In the genomic region with DNA sequence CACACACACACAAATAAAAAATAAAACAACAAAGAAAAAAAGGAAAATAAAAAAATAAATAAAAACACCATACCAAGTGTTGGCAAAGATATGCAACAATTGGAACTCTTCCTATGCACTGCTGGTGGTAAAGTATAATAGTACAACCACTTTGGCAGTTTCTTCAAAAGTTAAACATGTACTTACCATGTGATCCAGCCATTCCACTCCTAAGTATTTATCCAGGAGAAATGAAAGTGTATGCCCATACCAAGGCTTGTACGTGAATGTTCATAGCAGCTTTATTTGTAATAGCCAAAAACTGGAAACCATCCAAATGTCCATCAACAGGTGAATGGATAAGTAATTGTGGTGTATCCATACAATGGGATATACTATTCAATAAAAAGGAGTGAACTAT, we compare ENCODE assay signal across 15 cellular contexts. TPM values are rescaled to one million over a fixed set of nuclear protein-coding genes. Genes with fewer than 3 reads are reported as not detected.
DNase-seq lines count a peak whose midpoint lies in the region; ATAC-seq and TF ChIP-seq lines count a peak whose summit lies in the region.
"Had no signal": no experiment of that assay in that cellular context is flagged by ENCODE, and none has a peak within 500 bp of the region (broad histone marks: within the 10 kb centered on the region; RNA-seq: fewer than 3 reads in every experiment).

No MANE protein-coding gene starts in this region.

- H3K27ac ChIP-seq in upper lobe of right lung = no peak overlapping the region
- H3K27ac ChIP-seq: C4-2B, HL-60 had no signal

- H3K27me3 ChIP-seq in upper lobe of right lung = no peaks in the 10 kb centered on the region
- H3K27me3 ChIP-seq: BE2C had no signal

- H3K4me1 ChIP-seq in upper lobe of right lung = no peaks in the 10 kb centered on the region
- H3K4me1 ChIP-seq: BE2C had no signal

- H3K9me3 Mint-ChIP-seq in activated naive CD4-positive, alpha-beta T cell treated with anti-CD3 and anti-CD28 coated beads for 36 hours = no peaks in the 10 kb centered on the region

- no peaks in the 10 kb centered on the region for H3K4me1 Mint-ChIP-seq in activated naive CD4-positive, alpha-beta T cell treated with anti-CD3 and anti-CD28 coated beads for 36 hours (ENCODE audit: low read depth)
- H3K4me1 Mint-ChIP-seq: CD4-positive, alpha-beta memory T cell had no signal

- no peak for TF ChIP-seq CTCF in upper lobe of right lung (IDR thresholded peaks at IDR 0.05)

- CTCF ChIA-PET in activated naive CD4-positive, alpha-beta T cell treated with anti-CD3 and anti-CD28 coated beads for 36 hours (lab: Charles Lee) = interaction anchor here (0.6 kb wide), 1 partner anchor 33 kb away, joined by 3 read pairs; no protein-coding TSS in a partner anchor

- no peaks in the 10 kb centered on the region for H3K36me3 ChIP-seq in upper lobe of right lung
- H3K36me3 ChIP-seq: BE2C had no signal

- peaks cover 10% of the 10 kb centered on the region for H3K27me3 Mint-ChIP-seq in activated naive CD4-positive, alpha-beta T cell treated with anti-CD3 and anti-CD28 coated beads for 36 hours (ENCODE audit: low read depth)

- H3K9me3 ChIP-seq in upper lobe of right lung = no peaks in the 10 kb centered on the region
- H3K9me3 ChIP-seq: BE2C had no signal

- no peak overlapping the region for H3K27ac Mint-ChIP-seq in activated naive CD4-positive, alpha-beta T cell treated with anti-CD3 and anti-CD28 coated beads for 36 hours
- H3K27ac Mint-ChIP-seq: CD4-positive, alpha-beta memory T cell had no signal

- DNase-seq in NCI-H345 (lab: John Stamatoyannopoulos, UW) (peak; percentile 1), NCI-H345 treated with DMSO at 0.1 percent for 48 hours (lab: John Stamatoyannopoulos, UW; ENCODE audit: unreplicated experiment) (no peak), NCI-H1105 (lab: John Stamatoyannopoulos, UW) (peak; percentile 3), NCI-H774 (lab: John Stamatoyannopoulos, UW) (peak; percentile 24), upper lobe of right lung (no peak), HPDE6-E6E7 (ENCODE audit: extremely low spot score) (no peak)
- DNase-seq in activated naive CD4-positive, alpha-beta T cell treated with anti-CD3 and anti-CD28 coated beads for 36 hours = no peak
- DNase-seq: BE2C; CD4-positive, alpha-beta memory T cell; DMS79 had no signal

- no peak overlapping the region for H3K4me3 ChIP-seq in upper lobe of right lung
- H3K4me3 ChIP-seq: GM12878 had no signal

- peak; percentile 50 for ATAC-seq in upper lobe of right lung
- ATAC-seq: GM12878, HCT116 had no signal

- intact Hi-C loops in upper lobe of right lung (cut with DNase I) = no loop called here
- intact Hi-C loops in activated naive CD4-positive, alpha-beta T cell treated with anti-CD3 and anti-CD28 coated beads for 36 hours (cut with micrococcal nuclease) = no loop called here

- no peak overlapping the region for H3K4me3 Mint-ChIP-seq in activated naive CD4-positive, alpha-beta T cell treated with anti-CD3 and anti-CD28 coated beads for 36 hours
- H3K4me3 Mint-ChIP-seq: CD4-positive, alpha-beta memory T cell had no signal

- no peaks in the 10 kb centered on the region for H3K36me3 Mint-ChIP-seq in activated naive CD4-positive, alpha-beta T cell treated with anti-CD3 and anti-CD28 coated beads for 36 hours (ENCODE audit: low read depth)
- H3K36me3 Mint-ChIP-seq: CD4-positive, alpha-beta memory T cell had no signal

RNA-seq across cellular contexts. Expression of a gene that starts 17.0 kb away (rescaled TPM):
- total RNA-seq in upper lobe of right lung = not detected
- total RNA-seq in activated naive CD4-positive, alpha-beta T cell treated with anti-CD3 and anti-CD28 coated beads for 36 hours = not detected
- total RNA-seq: CD4-positive, alpha-beta memory T cell; GM12878 had no signal

RNA-seq across cellular contexts. Expression of a gene that starts 17.0 kb away (rescaled TPM):
- 9.1 TPM for total RNA-seq in upper lobe of right lung
- 1 to 10 TPM; 1.0 to 1.9 TPM for total RNA-seq in activated naive CD4-positive, alpha-beta T cell treated with anti-CD3 and anti-CD28 coated beads for 36 hours

RNA-seq across cellular contexts. Expression of a gene that starts 28.4 kb away (rescaled TPM):
- total RNA-seq in upper lobe of right lung = 1.1 TPM
- total RNA-seq in activated naive CD4-positive, alpha-beta T cell treated with anti-CD3 and anti-CD28 coated beads for 36 hours = under 1 TPM; 0.17 to 0.30 TPM

RNA-seq across cellular contexts. Expression of a gene that starts 43.5 kb away (rescaled TPM):
- total RNA-seq in upper lobe of right lung = 4.9 TPM
- total RNA-seq in activated naive CD4-positive, alpha-beta T cell treated with anti-CD3 and anti-CD28 coated beads for 36 hours = 1 to 10 TPM; 4.4 to 6.6 TPM
- total RNA-seq: G401 had no signal

RNA-seq across cellular contexts. Expression of a gene that starts 52.3 kb away (rescaled TPM):
- total RNA-seq in upper lobe of right lung = 2.1 TPM
- total RNA-seq in activated naive CD4-positive, alpha-beta T cell treated with anti-CD3 and anti-CD28 coated beads for 36 hours = 1 to 10 TPM in 1 of 2 experiments, under 1 TPM in 1; 0.94 to 1.1 TPM
- total RNA-seq: CD4-positive, alpha-beta memory T cell had no signal

Comparison
In these comparisons a context has a peak if more than half of its experiments do, and no peak if none do; other contexts are left out.
1. DNase-seq: peak in NCI-H345 (single experiment), NCI-H1105 (single experiment) and NCI-H774 (single experiment); none in NCI-H345 treated with DMSO at 0.1 percent for 48 hours (single experiment), upper lobe of right lung (single experiment), activated naive CD4-positive, alpha-beta T cell treated with anti-CD3 and anti-CD28 coated beads for 36 hours (single experiment) and HPDE6-E6E7 (single experiment).